In the genomic region with DNA sequence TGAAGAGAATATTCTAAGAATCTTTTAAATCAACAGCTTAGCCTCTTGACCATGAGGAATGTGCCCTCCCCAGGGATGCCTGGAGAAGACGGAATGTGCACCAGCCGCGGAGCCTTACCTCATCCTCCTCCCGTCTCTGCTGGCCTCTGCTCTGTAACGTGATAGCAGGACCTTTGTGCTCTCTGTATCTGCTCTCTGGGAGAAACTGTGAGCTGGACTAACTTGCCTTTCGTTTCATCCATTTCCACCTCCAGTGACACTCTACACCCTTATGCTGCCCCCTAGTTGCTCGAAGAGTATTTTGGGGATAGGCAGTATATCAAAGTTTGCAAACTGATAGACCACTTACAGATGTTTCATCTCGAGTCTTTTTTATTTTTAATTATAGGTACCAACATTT, we compare ENCODE assay signal across 10 cellular contexts.
DNase-seq lines count a peak whose midpoint lies in the region; ATAC-seq and TF ChIP-seq lines count a peak whose summit lies in the region.
"Had no signal": no experiment of that assay in that cellular context is flagged by ENCODE, and none has a peak within 500 bp of the region (broad histone marks: within the 10 kb centered on the region; RNA-seq: fewer than 3 reads in every experiment).

No MANE protein-coding gene starts in this region.

- H3K4me2 ChIP-seq in GM23248 (ENCODE audit: unreplicated experiment), result no peak overlapping the region

- H3K27ac ChIP-seq in GM23248, result no peak overlapping the region
- no peak overlapping the region for H3K27ac ChIP-seq in cardiac muscle cell

- in situ Hi-C loops in GM23248 (cut with MboI), result no loop called here

- no peaks in the 10 kb centered on the region for H3K4me1 ChIP-seq in GM23248 (ENCODE audit: insufficient read depth)
- no peaks in the 10 kb centered on the region for H3K4me1 ChIP-seq in cardiac muscle cell (ENCODE audit: low read depth)

- H3K36me3 ChIP-seq in GM23248 (ENCODE audit: low read depth), result no peaks in the 10 kb centered on the region
- H3K36me3 ChIP-seq in cardiac muscle cell, result no peaks in the 10 kb centered on the region
- H3K36me3 ChIP-seq: MG63 had no signal

- H3K27me3 ChIP-seq in GM23248 (replicated peaks; ENCODE audit: insufficient read depth) (no peaks in the 10 kb centered on the region; the same call in 1 of the 2 replicates), cardiac muscle cell (peaks cover 3% of the 10 kb centered on the region)
- H3K27me3 ChIP-seq: MG63 had no signal

- TF ChIP-seq CTCF in cardiac muscle cell (IDR thresholded peaks at IDR 0.05; ENCODE audit: low read depth, low read length) (peak; percentile 49), retinal pigment epithelial cell (conservative IDR thresholded peaks at IDR 0.05; ENCODE audit: low read depth, low read length) (peak; percentile 59)

- H3K9me3 Mint-ChIP-seq in effector memory CD8-positive, alpha-beta T cell, result peaks cover 0 to 3% of the 10 kb centered on the region in 2 donors

- H3K9me2 ChIP-seq in GM23248 (ENCODE audit: insufficient read depth), result no peaks in the 10 kb centered on the region

- H3K9ac ChIP-seq in GM23248, result no peak overlapping the region

- H3K4me3 Mint-ChIP-seq in effector memory CD8-positive, alpha-beta T cell, result no peak overlapping the region

- DNase-seq in GM23248 (peak; percentile 29), SHP77 treated with DMSO at 0.1 percent for 48 hours (lab: John Stamatoyannopoulos, UW) (peak; percentile 4), cardiac muscle cell (ENCODE audit: low read depth in 1 of 2, low spot score in 1 of 2) (peak; percentile 48 to 55), retinal pigment epithelial cell (ENCODE audit: low read depth) (peak; percentile 41), mucosa of gallbladder (ENCODE audit: low spot score) (no peak), middle frontal gyrus (ENCODE audit: extremely low spot score, low spot score) (no peak)
- no peak for DNase-seq in effector memory CD8-positive, alpha-beta T cell
- DNase-seq: activated CD8-positive, alpha-beta memory T cell treated with anti-CD3 and anti-CD28 coated beads, Interleukin-2, amount 50 U/mL, for 4 hours; MG63 had no signal

- no peak overlapping the region for H3K27ac Mint-ChIP-seq in effector memory CD8-positive, alpha-beta T cell

- ATAC-seq in effector memory CD8-positive, alpha-beta T cell (replicated peaks), result no peak
- no peak for ATAC-seq in HG03159 (IDR thresholded peaks at IDR 0.05; ENCODE audit: unreplicated experiment)

- no peaks in the 10 kb centered on the region for H3K27me3 Mint-ChIP-seq in effector memory CD8-positive, alpha-beta T cell

- H3K4me3 ChIP-seq in GM23248 (no peak overlapping the region), cardiac muscle cell (no peak overlapping the region), retinal pigment epithelial cell (ENCODE audit: low read length) (no peak overlapping the region)
- H3K4me3 ChIP-seq: MG63 had no signal

- H3K79me2 ChIP-seq in GM23248 (ENCODE audit: insufficient read depth), result no peaks in the 10 kb centered on the region

- H3K9me3 ChIP-seq in GM23248 (ENCODE audit: low read depth) (no peaks in the 10 kb centered on the region), cardiac muscle cell (ENCODE audit: low read depth) (no peaks in the 10 kb centered on the region)
- H3K9me3 ChIP-seq: MG63 had no signal

- no peaks in the 10 kb centered on the region for H3K4me1 Mint-ChIP-seq in effector memory CD8-positive, alpha-beta T cell (ENCODE audit: low read depth in 2 of 2)

- H4K20me1 ChIP-seq in GM23248 (ENCODE audit: insufficient read depth), result no peaks in the 10 kb centered on the region

- no peaks in the 10 kb centered on the region for H3K36me3 Mint-ChIP-seq in effector memory CD8-positive, alpha-beta T cell (ENCODE audit: insufficient read depth)

- H3F3A ChIP-seq in GM23248 (ENCODE audit: insufficient read depth), result no peaks in the 10 kb centered on the region

- no peak overlapping the region for H2AFZ ChIP-seq in GM23248

- 51 to 54% methylated on average over 8 of the region's 8 CpGs for WGBS in GM23248 (ENCODE audit: low coverage in 1 of 2, low lambda C conversion rate in 2 of 2, missing lambda C conversion rate in 2 of 2), 2 experiments

Comparison
In these comparisons a context has a peak if more than half of its experiments do, and no peak if none do; other contexts are left out.
1. DNase-seq: peak in GM23248 (single experiment), SHP77 treated with DMSO at 0.1 percent for 48 hours (single experiment), cardiac muscle cell (2 of 2) and retinal pigment epithelial cell (single experiment); none in mucosa of gallbladder (single experiment), effector memory CD8-positive, alpha-beta T cell (0 of 3) and middle frontal gyrus (single experiment).